In genomic region chr17:73191443-73192218, GRCh38 we compare ENCODE assay signal across 8 cellular contexts. TPM values are rescaled to one million over a fixed set of nuclear protein-coding genes. Genes with fewer than 3 reads are reported as not detected.
A peak's percentile ranks its signal among the peaks of the same experiment; 100 is the strongest.
DNase-seq lines count a peak whose midpoint lies in the region; ATAC-seq and TF ChIP-seq lines count a peak whose summit lies in the region.

No MANE protein-coding gene starts in this region.

- DNase-seq in NCI-H345 treated with DMSO at 0.1 percent for 48 hours (lab: John Stamatoyannopoulos, UW; ENCODE audit: unreplicated experiment) (peak; percentile 78), choroid plexus epithelial cell (ENCODE audit: low read depth) (peak; percentile 83), left lobe of liver (ENCODE audit: low spot score) (peak; percentile 74), OCI-M2 (lab: John Stamatoyannopoulos, UW; ENCODE audit: unreplicated experiment) (no peak)
- peak; percentile 67 for DNase-seq in activated CD4-positive, CD25-positive, alpha-beta regulatory T cell treated with anti-CD3 and anti-CD28 coated beads, Interleukin-2, amount 50 U/mL, for 72 hours
- DNase-seq in stimulated activated CD4-positive, alpha-beta T cell treated with anti-CD3 and anti-CD28 coated beads, Interleukin-1b, Interleukin-23, amount 100 ng/mL, for 48 hours, result peak; percentile 63

- peak; percentile 83 for TF ChIP-seq CTCF in GM12875 (IDR thresholded peaks at IDR 0.05; ENCODE audit: borderline replicate concordance, insufficient read depth, low read depth, low read length)
- TF ChIP-seq CTCF in choroid plexus epithelial cell (conservative IDR thresholded peaks at IDR 0.05; ENCODE audit: low read depth, low read length), result peak; percentile 80

- ATAC-seq in HG03045 (IDR thresholded peaks at IDR 0.05; ENCODE audit: unreplicated experiment), result peak; percentile 3
- peak; percentile 59 for ATAC-seq in left lobe of liver

- H3K4me3 ChIP-seq in GM12875 (ENCODE audit: low read depth, low read length) (peak overlapping the region; percentile 80), choroid plexus epithelial cell (ENCODE audit: low read depth, low read length) (peak overlapping the region; percentile 98)

RNA-seq across cellular contexts. Expression of gene COG1, which starts 1.2 kb away (rescaled TPM):
- 20.1 TPM for total RNA-seq in left lobe of liver

RNA-seq across cellular contexts. Expression of gene SSTR2, which starts 26.8 kb away (rescaled TPM):
- 0.70 TPM for total RNA-seq in left lobe of liver
